ENCODE assay signal across 14 cellular contexts in the genomic region with DNA sequence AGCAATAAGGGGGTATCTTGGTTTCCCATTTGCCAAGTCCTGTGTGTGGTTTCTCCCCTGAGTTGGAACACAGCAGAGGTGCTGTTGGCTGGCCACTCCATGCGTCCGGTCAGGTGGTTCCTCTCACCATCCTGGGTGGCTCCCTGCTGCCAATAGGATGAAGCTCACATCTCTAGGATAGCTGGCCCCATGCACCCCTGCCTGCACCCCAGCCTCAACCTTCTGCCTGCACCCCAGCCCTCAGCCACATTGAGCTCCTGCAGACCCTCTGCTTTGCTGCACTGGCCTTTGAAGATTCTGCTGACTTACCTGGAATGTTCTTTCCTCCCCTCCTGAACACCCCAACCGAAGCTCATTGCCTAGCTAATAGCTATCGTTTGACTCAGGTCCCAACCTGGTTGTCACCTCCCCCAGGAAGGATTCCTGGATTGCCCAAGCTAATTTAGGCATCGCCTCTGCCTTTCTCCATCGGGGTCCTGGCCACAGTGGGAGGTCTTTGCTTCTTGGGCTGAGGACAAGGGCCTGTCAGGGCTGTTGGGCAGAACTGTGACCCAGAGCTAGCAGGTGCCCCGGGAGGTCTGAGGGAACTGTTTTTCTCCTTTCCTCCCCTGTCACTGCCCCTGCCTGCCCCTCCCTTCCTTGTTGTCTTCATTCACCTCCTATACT. TPM values are rescaled to one million over a fixed set of nuclear protein-coding genes. Genes with fewer than 3 reads are reported as not detected.
A peak's percentile ranks its signal among the peaks of the same experiment; 100 is the strongest.
DNase-seq lines count a peak whose midpoint lies in the region; ATAC-seq and TF ChIP-seq lines count a peak whose summit lies in the region.
"Had no signal": no experiment of that assay in that cellular context is flagged by ENCODE, and none has a peak within 500 bp of the region (broad histone marks: within the 10 kb centered on the region; RNA-seq: fewer than 3 reads in every experiment).

No MANE protein-coding gene starts in this region.

- no peak for TF ChIP-seq POLR2A in transverse colon (IDR thresholded peaks at IDR 0.05)

- H3K9me3 ChIP-seq in transverse colon (no peaks in the 10 kb centered on the region), A673 (ENCODE audit: low read depth, low read length, poor library complexity, severe bottlenecking) (no peaks in the 10 kb centered on the region)
- H3K9me3 ChIP-seq: right lobe of liver had no signal

- 60 to 81% methylated on average over 1 to 7 of the region's 7 CpGs for WGBS in transverse colon (ENCODE audit: low coverage in 1 of 2), 2 donors

- DNase-seq in activated naive CD4-positive, alpha-beta T cell treated with anti-CD3 and anti-CD28 coated beads, Interleukin-2, amount 10 ng/mL, durations not matched to agents 7 days and 5 days = no peak
- no peak for DNase-seq in activated naive CD4-positive, alpha-beta T cell treated with anti-CD3 and anti-CD28 coated beads, Interleukin-2, amount 50 U/mL, for 72 hours (ENCODE audit: low spot score in 2 of 2)
- DNase-seq in caudate nucleus (lab: John Stamatoyannopoulos, UW) (no peak), naive B cell (no peak), transverse colon (no peak), A673 (ENCODE audit: low spot score) (no peak), NCI-H345 treated with DMSO at 0.1 percent for 48 hours (lab: John Stamatoyannopoulos, UW; ENCODE audit: unreplicated experiment) (no peak)
- DNase-seq: cerebellar nuclear complex; KBM-7; NCI-H1105; NCI-H2227 treated with DMSO at 0.1 percent for 48 hours; stimulated activated CD4-positive, alpha-beta T cell treated with anti-CD3 and anti-CD28 coated beads, Interleukin-4, amount 100 ng/mL, for 4 hours had no signal

- H3K36me3 Mint-ChIP-seq in activated naive CD4-positive, alpha-beta T cell treated with anti-CD3 and anti-CD28 coated beads, Interleukin-2, amount 10 ng/mL, durations not matched to agents 7 days and 5 days = no peaks in the 10 kb centered on the region
- H3K36me3 Mint-ChIP-seq in activated naive CD4-positive, alpha-beta T cell treated with anti-CD3 and anti-CD28 coated beads, Interleukin-2, amount 50 U/mL, for 72 hours = no peaks in the 10 kb centered on the region
- no peaks in the 10 kb centered on the region for H3K36me3 Mint-ChIP-seq in naive B cell

- no peak for TF ChIP-seq EP300 in transverse colon (IDR thresholded peaks at IDR 0.05; ENCODE audit: low read depth)

- H3K4me3 Mint-ChIP-seq in activated naive CD4-positive, alpha-beta T cell treated with anti-CD3 and anti-CD28 coated beads, Interleukin-2, amount 10 ng/mL, durations not matched to agents 7 days and 5 days = peak overlapping the region; percentile 41
- H3K4me3 Mint-ChIP-seq in naive B cell = peak overlapping the region; percentile 18 to 93 (median 86)

- peaks cover 22% of the 10 kb centered on the region for H3K4me1 Mint-ChIP-seq in activated naive CD4-positive, alpha-beta T cell treated with anti-CD3 and anti-CD28 coated beads, Interleukin-2, amount 10 ng/mL, durations not matched to agents 7 days and 5 days
- H3K4me1 Mint-ChIP-seq in naive B cell = peaks cover 13 to 32% (median 21%) of the 10 kb centered on the region in 3 donors

- H3K27ac Mint-ChIP-seq in activated naive CD4-positive, alpha-beta T cell treated with anti-CD3 and anti-CD28 coated beads, Interleukin-2, amount 10 ng/mL, durations not matched to agents 7 days and 5 days = peak overlapping the region; percentile 37
- no peak overlapping the region for H3K27ac Mint-ChIP-seq in activated naive CD4-positive, alpha-beta T cell treated with anti-CD3 and anti-CD28 coated beads, Interleukin-2, amount 50 U/mL, for 72 hours
- peak overlapping the region in 2 of 6 donors; percentile 63 to 75 for H3K27ac Mint-ChIP-seq in naive B cell

- H3K27ac ChIP-seq in caudate nucleus (ENCODE audit: low read depth, low read length) (peak overlapping the region; percentile 97), transverse colon (peak overlapping the region; percentile 81 to 91 (median 84)), A673 (ENCODE audit: low read depth, low read length, poor library complexity, severe bottlenecking) (no peak overlapping the region)

- intact Hi-C loops in transverse colon (cut with DNase I; ENCODE audit: low total_unique reads) (no loop called here), A673 (cut with micrococcal nuclease; ENCODE audit: unreplicated experiment) (no loop called here)

- no peak for ATAC-seq in activated naive CD4-positive, alpha-beta T cell treated with anti-CD3 and anti-CD28 coated beads, Interleukin-2, amount 50 U/mL, for 72 hours
- no peak for ATAC-seq in naive B cell (ENCODE audit: low read depth in 2 of 2)
- ATAC-seq in HG03097 (IDR thresholded peaks at IDR 0.05; ENCODE audit: low FRiP score, unreplicated experiment) = no peak

- no peak for TF ChIP-seq CTCF in transverse colon (IDR thresholded peaks at IDR 0.05)
- TF ChIP-seq CTCF in A673 (conservative IDR thresholded peaks at IDR 0.05; ENCODE audit: low read depth, low read length) = no peak

- H3K4me1 ChIP-seq in transverse colon (peaks cover 11 to 26% (median 25%) of the 10 kb centered on the region in 4 donors), A673 (ENCODE audit: insufficient read depth, low read length, poor library complexity, severe bottlenecking) (peaks cover 14% of the 10 kb centered on the region)

- H3K27me3 ChIP-seq in transverse colon (no peaks in the 10 kb centered on the region), A673 (replicated peaks; ENCODE audit: insufficient read depth, low read depth, low read length, poor library complexity) (no peaks in the 10 kb centered on the region)
- H3K27me3 ChIP-seq: right lobe of liver had no signal

- CTCF ChIA-PET in activated naive CD4-positive, alpha-beta T cell treated with anti-CD3 and anti-CD28 coated beads, Interleukin-2, amount 10 ng/mL, durations not matched to agents 7 days and 5 days (lab: Charles Lee) = interaction anchor here (1.0 to 1.2 kb wide), 2 partner anchors 11 to 698 kb away, joined by 3 read pairs; no protein-coding TSS in a partner anchor
- CTCF ChIA-PET in A673 (lab: Charles Lee) = interaction anchor here (0.8 kb wide), 1 partner anchor 62 kb away, joined by 3 read pairs; a partner anchor contains a TSS

- no TSS peak for BruUV-seq in A673 (replicated peaks; lab: Mats Ljungman, UMichigan)

- in situ Hi-C loops in transverse colon (cut with MboI; ENCODE audit: low pct_ligation_motif_present in 1 of 4, low pct_unique_long_range_greater_than_20kb in 1 of 4, low sequenced_read_pairs in 3 of 4) = no loop called here

- no peaks in the 10 kb centered on the region for H3K36me3 ChIP-seq in transverse colon
- H3K36me3 ChIP-seq in A673 (ENCODE audit: insufficient read depth, low read length, poor library complexity, severe bottlenecking) = no peaks in the 10 kb centered on the region
- H3K36me3 ChIP-seq: right lobe of liver had no signal

- no peaks in the 10 kb centered on the region for H3K9me3 Mint-ChIP-seq in activated naive CD4-positive, alpha-beta T cell treated with anti-CD3 and anti-CD28 coated beads, Interleukin-2, amount 10 ng/mL, durations not matched to agents 7 days and 5 days
- H3K9me3 Mint-ChIP-seq in activated naive CD4-positive, alpha-beta T cell treated with anti-CD3 and anti-CD28 coated beads, Interleukin-2, amount 50 U/mL, for 72 hours = no peaks in the 10 kb centered on the region
- no peaks in the 10 kb centered on the region for H3K9me3 Mint-ChIP-seq in naive B cell

- POLR2A ChIA-PET in A673 (lab: Charles Lee; ENCODE audit: low non-redundant PET) = no interaction called here

- peaks cover 37% of the 10 kb centered on the region for H3K27me3 Mint-ChIP-seq in activated naive CD4-positive, alpha-beta T cell treated with anti-CD3 and anti-CD28 coated beads, Interleukin-2, amount 10 ng/mL, durations not matched to agents 7 days and 5 days
- H3K27me3 Mint-ChIP-seq in naive B cell = peaks cover 0 to 23% (median 8%) of the 10 kb centered on the region in 3 donors

- H3K4me3 ChIP-seq in transverse colon = no peak overlapping the region
- no peak overlapping the region for H3K4me3 ChIP-seq in A673 (ENCODE audit: low read depth, low read length, poor library complexity, severe bottlenecking)

RNA-seq across cellular contexts. Expression of a gene that starts 36.6 kb away (rescaled TPM):
- 10 to 100 TPM; 60.7 to 81.9 TPM for total RNA-seq in activated naive CD4-positive, alpha-beta T cell treated with anti-CD3 and anti-CD28 coated beads, Interleukin-2, amount 50 U/mL, for 72 hours
- polyA plus RNA-seq in naive B cell (ENCODE audit: low read depth in 6 of 6) = 10 to 100 TPM; 29.8 to 36.1 (median 32.2) TPM
- total RNA-seq in transverse colon (10 to 100 TPM in 2 of 4 donors, 1 to 10 TPM in 2; 1.1 to 22.0 (median 12.5) TPM), A673 (2021) (70.1 and 78.2 TPM in 2 replicates)
